ENCODE assay signal across 27 cellular contexts in the genomic region with DNA sequence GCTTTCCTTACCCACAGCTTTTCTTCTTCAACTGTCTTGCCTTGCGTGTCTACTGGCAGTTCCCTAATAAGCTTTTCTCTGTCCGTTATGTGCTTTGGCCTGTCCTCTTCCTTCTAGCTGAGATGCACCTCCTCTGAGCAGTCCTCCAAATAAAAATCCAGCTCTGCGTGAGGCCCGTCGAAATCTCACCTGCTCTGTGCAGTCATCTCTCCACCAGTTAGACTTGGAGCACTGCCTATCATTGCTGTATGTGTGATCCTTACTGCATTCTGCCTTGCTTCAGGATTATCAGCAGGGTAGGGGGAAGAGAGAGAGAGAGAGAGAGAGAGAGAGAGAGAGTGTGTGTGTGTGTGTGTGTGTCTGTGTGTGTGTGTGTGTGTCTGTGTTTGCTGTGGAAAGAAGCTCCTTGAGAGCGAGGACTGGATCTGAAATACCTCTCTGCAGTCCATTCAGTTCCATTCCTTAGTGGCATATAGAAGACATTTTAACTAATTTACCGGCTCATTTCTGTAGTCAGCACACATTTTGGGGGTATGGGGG.
DNase-seq lines count a peak whose midpoint lies in the region; ATAC-seq and TF ChIP-seq lines count a peak whose summit lies in the region.
"Had no signal": no experiment of that assay in that cellular context is flagged by ENCODE, and none has a peak within 500 bp of the region (broad histone marks: within the 10 kb centered on the region; RNA-seq: fewer than 3 reads in every experiment).

No MANE protein-coding gene starts in this region.

- H4K8ac ChIP-seq in H9 (replicated peaks; ENCODE audit: insufficient read length, low read depth, low read length): no peak overlapping the region

- WGBS in H9 (ENCODE audit: extremely low coverage, insufficient read length, low lambda C conversion rate): no CpG with 5 or more reads among the region's 7 CpGs

- H3K9me3 Mint-ChIP-seq in H9: no peaks in the 10 kb centered on the region
- H3K9me3 Mint-ChIP-seq: activated T-cell treated with anti-CD3 and anti-CD28 coated beads, Interleukin-2, amount 50 U/mL, for 72 hours; naive B cell; stimulated activated naive B cell treated with anti-CD40 and anti-IgM and Interleukin-4, amounts not matched to agents 10 μg/mL and 1 μg/mL and 100 μg/mL, for 72 hours had no signal

- no peak overlapping the region for H3K27ac ChIP-seq in H9 (ENCODE audit: insufficient read length, low read depth, low read length)
- H3K27ac ChIP-seq in neutrophil: peak overlapping the region; percentile 52
- H3K27ac ChIP-seq: C4-2B, gastroesophageal sphincter, KMS-11, left lung, PC-9, suprapubic skin, upper lobe of right lung had no signal

- no peak overlapping the region for H2BK15ac ChIP-seq in H9 (ENCODE audit: low read depth, low read length)

- no peak overlapping the region for H2BK20ac ChIP-seq in H9 (ENCODE audit: low read depth, low read length, poor library complexity, severe bottlenecking)

- no peaks in the 10 kb centered on the region for H3K36me3 ChIP-seq in neutrophil
- H3K36me3 ChIP-seq: gastroesophageal sphincter, left lung, MG63, suprapubic skin, upper lobe of right lung had no signal

- H3K9me3 ChIP-seq in H9 (ENCODE audit: control insufficient read depth, low read depth, low read length): no peaks in the 10 kb centered on the region
- no peaks in the 10 kb centered on the region for H3K9me3 ChIP-seq in iPS-18c (ENCODE audit: control insufficient read depth, insufficient read depth, low read length)
- H3K9me3 ChIP-seq in neutrophil: no peaks in the 10 kb centered on the region
- H3K9me3 ChIP-seq: gastroesophageal sphincter, left lung, MG63, suprapubic skin, upper lobe of right lung had no signal

- H3K4me1 Mint-ChIP-seq in H9: peaks cover 38 to 42% of the 10 kb centered on the region in 2 experiments

- no peak overlapping the region for H2BK5ac ChIP-seq in H9 (ENCODE audit: insufficient read length, low read length)

- no peaks in the 10 kb centered on the region for H3K27me3 Mint-ChIP-seq in H9 (ENCODE audit: low read depth)
- H3K27me3 Mint-ChIP-seq: naive B cell; stimulated activated naive B cell treated with anti-CD40 and anti-IgM and Interleukin-4, amounts not matched to agents 10 μg/mL and 1 μg/mL and 100 μg/mL, for 72 hours had no signal

- no peaks in the 10 kb centered on the region for H3K36me3 Mint-ChIP-seq in H9 (ENCODE audit: insufficient read depth in 1 of 3, low read depth in 3 of 3)
- H3K36me3 Mint-ChIP-seq: naive B cell; stimulated activated naive B cell treated with anti-CD40 and anti-IgM and Interleukin-4, amounts not matched to agents 10 μg/mL and 1 μg/mL and 100 μg/mL, for 72 hours had no signal

- no peak overlapping the region for H4K5ac ChIP-seq in H9 (ENCODE audit: insufficient read length, low read depth, low read length)

- no peak overlapping the region for H2BK12ac ChIP-seq in H9 (ENCODE audit: insufficient read length, low read depth, low read length)

- H3K4me2 ChIP-seq in H9 (ENCODE audit: insufficient read depth, insufficient read length, low read length): peak overlapping the region; percentile 20
- H3K4me2 ChIP-seq: KMS-11, PC-9 had no signal

- H3K79me1 ChIP-seq in H9 (ENCODE audit: insufficient read depth, low read depth, low read length, poor library complexity, severe bottlenecking): peaks cover 4% of the 10 kb centered on the region

- H3T11ph ChIP-seq in H9 (ENCODE audit: low read length): no peak overlapping the region

- H3K4me1 ChIP-seq in H9 (ENCODE audit: insufficient read depth, low read length) (peaks cover 23% of the 10 kb centered on the region; the same call in 1 of the 2 replicates), neutrophil (ENCODE audit: control insufficient read depth in 1 of 2, insufficient read depth in 1 of 2, low read depth in 1 of 2, low read length in 1 of 2) (peaks cover 22 to 25% of the 10 kb centered on the region in 2 experiments)

- no peak for TF ChIP-seq CTCF in H9 (conservative IDR thresholded peaks at IDR 0.05)
- TF ChIP-seq CTCF in neutrophil (IDR thresholded peaks at IDR 0.05): no peak

- H3K4me3 Mint-ChIP-seq in H9: no peak overlapping the region
- H3K4me3 Mint-ChIP-seq: activated T-cell treated with anti-CD3 and anti-CD28 coated beads, Interleukin-2, amount 50 U/mL, for 72 hours; stimulated activated naive B cell treated with anti-CD40 and anti-IgM and Interleukin-4, amounts not matched to agents 10 μg/mL and 1 μg/mL and 100 μg/mL, for 72 hours had no signal

- no peak overlapping the region for H3K9ac ChIP-seq in H9 (ENCODE audit: extremely low read depth, insufficient read length, low read length)
- H3K9ac ChIP-seq: KMS-11 had no signal

- H3K79me2 ChIP-seq in H9 (ENCODE audit: insufficient read depth, low read length): peaks cover 6% of the 10 kb centered on the region; the same call in 1 of the 2 replicates

- no peak overlapping the region for H3K4ac ChIP-seq in H9 (ENCODE audit: low read depth, low read length)

- no peak overlapping the region for H3K23ac ChIP-seq in H9 (ENCODE audit: insufficient read length, low read depth, low read length)

- H3K14ac ChIP-seq in H9 (ENCODE audit: insufficient read depth, low read length): no peak overlapping the region

- no peak overlapping the region for H2BK120ac ChIP-seq in H9 (ENCODE audit: low read depth, low read length, poor library complexity, severe bottlenecking)

- no peak for DNase-seq in H9
- peak; percentile 30 for DNase-seq in cerebellar cortex (ENCODE audit: low spot score)
- DNase-seq in NK-92 (lab: John Stamatoyannopoulos, UW; ENCODE audit: unreplicated experiment): no peak
- no peak for DNase-seq in NCI-H69 (lab: John Stamatoyannopoulos, UW)
- DNase-seq: activated CD4-positive, alpha-beta T cell treated with anti-CD3 and anti-CD28 coated beads, Interleukin-2, amount 50 U/mL, for 48 hours; activated naive CD4-positive, alpha-beta T cell treated with Interleukin-2 at 50 U/mL for 16 hours; activated T-cell treated with anti-CD3 and anti-CD28 coated beads, Interleukin-2, amount 50 U/mL, for 72 hours; COR-L47; DMS53; left lung; MG63; naive B cell; NCI-H1105 treated with DMSO at 0.1 percent for 48 hours; NCI-H1930; PC-9; SHP77; stimulated activated naive B cell treated with anti-CD40 and anti-IgM and Interleukin-4, amounts not matched to agents 10 μg/mL and 1 μg/mL and 100 μg/mL, for 72 hours; T-helper 2 cell; upper lobe of right lung had no signal

- H2AFZ ChIP-seq in H9 (ENCODE audit: low read length): no peak overlapping the region
- H2AFZ ChIP-seq: PC-9 had no signal

- H4K20me1 ChIP-seq in H9 (ENCODE audit: control insufficient read depth, insufficient read depth, insufficient read length): no peaks in the 10 kb centered on the region

- H3K23me2 ChIP-seq in H9 (ENCODE audit: insufficient read length, low read depth, low read length, poor library complexity, severe bottlenecking): no peaks in the 10 kb centered on the region

- ATAC-seq in HG03460 (IDR thresholded peaks at IDR 0.05; ENCODE audit: unreplicated experiment) (no peak), GM18907 (IDR thresholded peaks at IDR 0.05; ENCODE audit: unreplicated experiment) (no peak)
- ATAC-seq: activated T-cell treated with anti-CD3 and anti-CD28 coated beads, Interleukin-2, amount 50 U/mL, for 72 hours; gastroesophageal sphincter; left lung; stimulated activated naive B cell treated with anti-CD40 and anti-IgM and Interleukin-4, amounts not matched to agents 10 μg/mL and 1 μg/mL and 100 μg/mL, for 72 hours; upper lobe of right lung had no signal

- H4K91ac ChIP-seq in H9 (ENCODE audit: insufficient read length, low read depth, low read length): no peak overlapping the region

- no peak overlapping the region for H2AK5ac ChIP-seq in H9 (ENCODE audit: insufficient read length, low read length)

- H3K18ac ChIP-seq in H9 (ENCODE audit: insufficient read length, low read depth, low read length): no peak overlapping the region

- no peak overlapping the region for H3K56ac ChIP-seq in H9 (ENCODE audit: insufficient read length, low read depth, low read length)

- H3K4me3 ChIP-seq in iPS-18c (ENCODE audit: insufficient read depth, low read depth, low read length): peak overlapping the region; percentile 16; the same call in 1 of the 2 replicates
- no peak overlapping the region for H3K4me3 ChIP-seq in neutrophil (ENCODE audit: low read depth in 1 of 2, low read length in 1 of 2)
- H3K4me3 ChIP-seq: gastroesophageal sphincter, left lung, MG63, PC-9, suprapubic skin, upper lobe of right lung had no signal

- no peak overlapping the region for H3K27ac Mint-ChIP-seq in H9
- H3K27ac Mint-ChIP-seq: activated T-cell treated with anti-CD3 and anti-CD28 coated beads, Interleukin-2, amount 50 U/mL, for 72 hours; naive B cell; stimulated activated naive B cell treated with anti-CD40 and anti-IgM and Interleukin-4, amounts not matched to agents 10 μg/mL and 1 μg/mL and 100 μg/mL, for 72 hours had no signal

- H3K27me3 ChIP-seq in H9 (ENCODE audit: insufficient read depth, low read length): no peaks in the 10 kb centered on the region
- no peaks in the 10 kb centered on the region for H3K27me3 ChIP-seq in neutrophil
- H3K27me3 ChIP-seq: gastroesophageal sphincter, left lung, MG63, suprapubic skin, upper lobe of right lung had no signal
